In genomic region chr7:3937146-3937545, GRCh38 we compare ENCODE assay signal across 1 cellular context.
TF ChIP-seq lines count a peak whose summit lies in the region.

No MANE protein-coding gene starts in this region.

TF ChIP-seq in WTC11, 78 proteins besides CTCF, POLR2A, EP300 and RAD21:
- no peak for TF ChIP-seq CBFB (CRISPR knock-in tag; IDR thresholded peaks at IDR 0.05; ENCODE audit: low read depth)
- TF ChIP-seq ZNF671 (CRISPR knock-in tag; IDR thresholded peaks at IDR 0.05) = no peak
- no peak for TF ChIP-seq CREM (CRISPR knock-in tag; IDR thresholded peaks at IDR 0.05)
- no peak for TF ChIP-seq GTF2I (CRISPR knock-in tag; conservative IDR thresholded peaks at IDR 0.05)
- no peak for TF ChIP-seq ZNF232 (CRISPR knock-in tag; IDR thresholded peaks at IDR 0.05)
- TF ChIP-seq ZNF219 (CRISPR knock-in tag; IDR thresholded peaks at IDR 0.05; ENCODE audit: borderline replicate concordance) = no peak
- TF ChIP-seq NR1H2 (CRISPR knock-in tag; IDR thresholded peaks at IDR 0.05) = no peak
- no peak for TF ChIP-seq USF2 (CRISPR knock-in tag; IDR thresholded peaks at IDR 0.05)
- no peak for TF ChIP-seq ELF4 (CRISPR knock-in tag; IDR thresholded peaks at IDR 0.05; ENCODE audit: low read depth)
- no peak for TF ChIP-seq MAX (CRISPR knock-in tag; IDR thresholded peaks at IDR 0.05)
- TF ChIP-seq E2F1 (CRISPR knock-in tag; IDR thresholded peaks at IDR 0.05) = no peak
- no peak for TF ChIP-seq ARID4B (CRISPR knock-in tag; IDR thresholded peaks at IDR 0.05; ENCODE audit: borderline replicate concordance)
